In genomic region chr20:760751-761417, GRCh38 we compare ENCODE assay signal across 8 cellular contexts. TPM values are rescaled to one million over a fixed set of nuclear protein-coding genes. Genes with fewer than 3 reads are reported as not detected.
DNase-seq lines count a peak whose midpoint lies in the region; ATAC-seq and TF ChIP-seq lines count a peak whose summit lies in the region.

No MANE protein-coding gene starts in this region.

- no peaks in the 10 kb centered on the region for H3K79me1 ChIP-seq in H9 (ENCODE audit: insufficient read depth, low read depth, low read length, poor library complexity, severe bottlenecking)

- H3K27me3 Mint-ChIP-seq in H9 (ENCODE audit: low read depth) = peaks cover 24% of the 10 kb centered on the region

- no peak overlapping the region for H3T11ph ChIP-seq in H9 (ENCODE audit: low read length)

- peaks cover 2 to 14% (median 11%) of the 10 kb centered on the region in 3 experiments; a peak in 5 of 7 replicates for H3K36me3 Mint-ChIP-seq in H9 (ENCODE audit: insufficient read depth in 1 of 3, low read depth in 3 of 3)

- H2BK12ac ChIP-seq in H9 (ENCODE audit: insufficient read length, low read depth, low read length) = no peak overlapping the region

- H3K56ac ChIP-seq in H9 (ENCODE audit: insufficient read length, low read depth, low read length) = no peak overlapping the region

- H3K14ac ChIP-seq in H9 (ENCODE audit: insufficient read depth, low read length) = no peak overlapping the region

- no peak for DNase-seq in AG04449 (ENCODE audit: low read depth, low spot score)
- peak; percentile 80 for DNase-seq in H9
- peak; percentile 7 for DNase-seq in activated T-cell treated with anti-CD3 and anti-CD28 coated beads for 4 hours
- peak; percentile 48 for DNase-seq in left ventricle myocardium superior
- peak; percentile 30 for DNase-seq in stimulated activated CD4-positive, alpha-beta T cell treated with anti-CD3 and anti-CD28 coated beads, Interleukin-4, amount 100 ng/mL, for 24 hours

- H3K9ac ChIP-seq in H9 (ENCODE audit: extremely low read depth, insufficient read length, low read length) = no peak overlapping the region

- H3K23ac ChIP-seq in H9 (ENCODE audit: insufficient read length, low read depth, low read length) = no peak overlapping the region

- peaks cover 2 to 6% of the 10 kb centered on the region in 2 experiments; a peak in 2 of 4 replicates for H3K4me1 Mint-ChIP-seq in H9

- H3K79me2 ChIP-seq in H9 (ENCODE audit: insufficient read depth, low read length) = no peaks in the 10 kb centered on the region

- no peak overlapping the region for H4K91ac ChIP-seq in H9 (ENCODE audit: insufficient read length, low read depth, low read length)

- H3K4me3 Mint-ChIP-seq in H9 = peak overlapping the region; percentile 21 to 58; a peak in 3 of 5 replicates

- no peak overlapping the region for H3K4me3 ChIP-seq in AG04449 (ENCODE audit: low read depth, low read length)

- H2AFZ ChIP-seq in H9 (ENCODE audit: low read length) = no peak overlapping the region

- H3K27me3 ChIP-seq in H9 (ENCODE audit: insufficient read depth, low read length) = peaks cover 3% of the 10 kb centered on the region; the same call in 1 of the 2 replicates

- H4K5ac ChIP-seq in H9 (ENCODE audit: insufficient read length, low read depth, low read length) = no peak overlapping the region

- H2BK5ac ChIP-seq in H9 (ENCODE audit: insufficient read length, low read length) = no peak overlapping the region

- CTCF ChIA-PET in AG04449 (lab: Yijun Ruan, JAX) = interaction anchor here (1.0 to 1.3 kb wide), 3 partner anchors 12 to 197 kb away, joined by 3 to 4 read pairs (median 4); no protein-coding TSS in a partner anchor

- H2BK20ac ChIP-seq in H9 (ENCODE audit: low read depth, low read length, poor library complexity, severe bottlenecking) = no peak overlapping the region

- no peak overlapping the region for H2BK15ac ChIP-seq in H9 (ENCODE audit: low read depth, low read length)

- no peak overlapping the region for H3K27ac ChIP-seq in H9 (ENCODE audit: insufficient read length, low read depth, low read length)

- H3K4me1 ChIP-seq in H9 (ENCODE audit: insufficient read depth, low read length) = no peaks in the 10 kb centered on the region

- intact Hi-C loops in left ventricle myocardium superior (cut with micrococcal nuclease) = no loop called here

- no peak overlapping the region for H3K18ac ChIP-seq in H9 (ENCODE audit: insufficient read length, low read depth, low read length)

- H3K9me3 Mint-ChIP-seq in H9 = no peaks in the 10 kb centered on the region; a peak in 1 of 5 replicates

- WGBS in H9 (ENCODE audit: extremely low coverage, insufficient read length, low lambda C conversion rate) = no CpG with 5 or more reads among the region's 44 CpGs

- no peak overlapping the region for H2BK120ac ChIP-seq in H9 (ENCODE audit: low read depth, low read length, poor library complexity, severe bottlenecking)

- no peak overlapping the region for H2AK5ac ChIP-seq in H9 (ENCODE audit: insufficient read length, low read length)

- POLR2A ChIA-PET in AG04449 (lab: Yijun Ruan, JAX) = no interaction called here

- H3K23me2 ChIP-seq in H9 (ENCODE audit: insufficient read length, low read depth, low read length, poor library complexity, severe bottlenecking) = peaks cover 6% of the 10 kb centered on the region

- H4K20me1 ChIP-seq in H9 (ENCODE audit: control insufficient read depth, insufficient read depth, insufficient read length) = no peaks in the 10 kb centered on the region

- no peak overlapping the region for H3K4ac ChIP-seq in H9 (ENCODE audit: low read depth, low read length)

- TF ChIP-seq CTCF in AG04449 (IDR thresholded peaks at IDR 0.05; ENCODE audit: insufficient read depth, low read length, missing control alignments) (peak; percentile 82), H9 (conservative IDR thresholded peaks at IDR 0.05) (peak; percentile 99)

- H3K9me3 ChIP-seq in H9 (ENCODE audit: control insufficient read depth, low read depth, low read length) = no peaks in the 10 kb centered on the region

- H4K8ac ChIP-seq in H9 (replicated peaks; ENCODE audit: insufficient read length, low read depth, low read length) = no peak overlapping the region

- H3K4me2 ChIP-seq in H9 (ENCODE audit: insufficient read depth, insufficient read length, low read length) = peak overlapping the region; percentile 17

- H3K27ac Mint-ChIP-seq in H9 = no peak overlapping the region

- ATAC-seq in left ventricle myocardium superior = peak; percentile 69
- ATAC-seq in GM18502 (IDR thresholded peaks at IDR 0.05; ENCODE audit: poor library complexity, unreplicated experiment) = no peak
- ATAC-seq in GM18909 (IDR thresholded peaks at IDR 0.05; ENCODE audit: poor library complexity, unreplicated experiment) = no peak
- ATAC-seq in GM21786 (IDR thresholded peaks at IDR 0.05; ENCODE audit: unreplicated experiment) = no peak

RNA-seq across cellular contexts. Expression of gene SLC52A3, which starts 7.4 kb away (rescaled TPM):
- total RNA-seq in H9 (2021) = 3.2 and 3.3 TPM in 2 replicates
- total RNA-seq in left ventricle myocardium superior = 1.9 TPM
